8 cellular contexts compared by ENCODE assay signal in the genomic region with DNA sequence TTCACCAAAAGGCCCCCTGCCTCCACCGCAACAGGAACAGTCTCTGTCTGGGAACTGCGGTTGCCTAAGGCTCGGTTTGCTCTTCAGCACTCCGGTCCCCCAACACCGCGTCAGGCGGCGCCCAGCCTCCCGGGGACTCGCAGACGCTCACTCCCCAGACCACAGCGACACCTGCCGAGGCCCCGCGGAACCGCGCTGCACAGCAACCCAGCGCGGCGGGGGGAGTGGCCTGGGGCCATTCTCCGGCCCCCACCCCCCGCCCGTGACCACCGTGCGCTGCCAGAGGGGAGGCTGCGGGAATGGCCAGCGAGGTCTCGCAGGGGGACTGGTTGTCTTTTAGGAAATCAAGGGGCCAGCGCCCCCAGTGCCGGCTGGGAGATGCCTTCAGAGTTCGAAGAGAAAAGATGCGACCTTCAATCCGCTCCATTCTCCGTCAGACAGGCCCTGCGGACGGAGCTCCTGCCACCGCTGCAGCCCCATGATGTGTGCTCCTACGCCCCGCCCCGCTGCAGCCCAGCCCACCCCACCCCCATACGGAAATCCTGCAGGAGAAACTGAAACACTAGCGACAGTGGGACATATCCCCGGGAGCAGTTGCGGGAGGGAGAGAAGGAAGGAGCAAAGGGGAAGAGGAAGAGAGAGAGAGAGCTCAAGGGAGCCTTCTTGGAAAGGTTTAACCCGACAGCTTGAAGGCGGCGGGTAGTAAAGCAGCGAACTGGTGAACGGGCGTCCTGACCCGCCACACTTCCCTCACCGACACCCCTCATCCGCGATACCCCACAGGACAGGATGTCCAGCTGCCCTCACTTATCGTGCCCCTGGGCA.
A peak's percentile ranks its signal among the peaks of the same experiment; 100 is the strongest.
DNase-seq lines count a peak whose midpoint lies in the region; ATAC-seq lines count a peak whose summit lies in the region.

No MANE protein-coding gene starts in this region.

- peak overlapping the region; percentile 80 for H2BK15ac ChIP-seq in mesenchymal stem cell (ENCODE audit: low read depth, poor library complexity, severe bottlenecking)

- WGBS in mesenchymal stem cell: under 1% methylated on average over 44 of the region's 55 CpGs

- H3K14ac ChIP-seq in mesenchymal stem cell (ENCODE audit: low read length in 2 of 2): peak overlapping the region in 1 of 2 experiments; percentile 85

- H3K9ac ChIP-seq in BLaER1 treated with 17β-estradiol and CSF1 and Interleukin-3, amounts not matched to agents 10 nM and 100 nM: peak overlapping the region; percentile 70 to 82 (median 80)
- H3K9ac ChIP-seq in mesenchymal stem cell (ENCODE audit: low read length): peak overlapping the region; percentile 89

- peak overlapping the region; percentile 95 to 96 for H3K18ac ChIP-seq in mesenchymal stem cell (ENCODE audit: low read depth in 1 of 2, low read length in 2 of 2)

- no peak overlapping the region for H3K23ac ChIP-seq in mesenchymal stem cell (ENCODE audit: low read length in 2 of 2)

- H3K36me3 ChIP-seq in BLaER1 treated with 17β-estradiol and CSF1 and Interleukin-3, amounts not matched to agents 10 nM and 100 nM: no peaks in the 10 kb centered on the region
- no peaks in the 10 kb centered on the region for H3K36me3 ChIP-seq in effector memory CD4-positive, alpha-beta T cell (ENCODE audit: control insufficient read depth, insufficient read depth, low read length)
- no peaks in the 10 kb centered on the region for H3K36me3 ChIP-seq in mesenchymal stem cell (ENCODE audit: control insufficient read depth in 1 of 2, insufficient read depth in 2 of 2, low read depth in 1 of 2, low read length in 2 of 2)

- H3K4me3 ChIP-seq in BLaER1 treated with 17β-estradiol and CSF1 and Interleukin-3, amounts not matched to agents 10 nM and 100 nM: peak overlapping the region; percentile 57 to 74 (median 66)
- H3K4me3 ChIP-seq in effector memory CD4-positive, alpha-beta T cell (ENCODE audit: insufficient read depth, low read depth, low read length, poor library complexity, severe bottlenecking): peak overlapping the region; percentile 63
- peak overlapping the region; percentile 68 to 83 for H3K4me3 ChIP-seq in mesenchymal stem cell (ENCODE audit: insufficient read depth in 1 of 2, low read depth in 1 of 2, low read length in 2 of 2)

- H2AFZ ChIP-seq in mesenchymal stem cell (ENCODE audit: low read depth, low read length): peak overlapping the region; percentile 89

- peak overlapping the region; percentile 83 for H4K91ac ChIP-seq in mesenchymal stem cell (ENCODE audit: low read length)

- no peaks in the 10 kb centered on the region for H4K20me1 ChIP-seq in BLaER1 treated with 17β-estradiol and CSF1 and Interleukin-3, amounts not matched to agents 10 nM and 100 nM

- H3K9me3 ChIP-seq in BLaER1 treated with 17β-estradiol and CSF1 and Interleukin-3, amounts not matched to agents 10 nM and 100 nM (replicated peaks in 1 of 11): peaks cover 5 to 30% (median 21%) of the 10 kb centered on the region in 11 experiments
- no peaks in the 10 kb centered on the region for H3K9me3 ChIP-seq in effector memory CD4-positive, alpha-beta T cell (ENCODE audit: control insufficient read depth, low read length)
- H3K9me3 ChIP-seq in mesenchymal stem cell (ENCODE audit: control insufficient read depth, low read length): no peaks in the 10 kb centered on the region

- H3K4me1 ChIP-seq in BLaER1 treated with 17β-estradiol and CSF1 and Interleukin-3, amounts not matched to agents 10 nM and 100 nM: peaks cover 4 to 23% (median 15%) of the 10 kb centered on the region in 10 experiments; a peak in 17 of 20 replicates
- peaks cover 7% of the 10 kb centered on the region for H3K4me1 ChIP-seq in effector memory CD4-positive, alpha-beta T cell (ENCODE audit: control insufficient read depth, insufficient read depth, low read length, poor library complexity, severe bottlenecking)
- peaks cover 4% of the 10 kb centered on the region for H3K4me1 ChIP-seq in mesenchymal stem cell (ENCODE audit: control insufficient read depth, insufficient read depth, low read depth, low read length)

- DNase-seq in NCI-H69 (lab: John Stamatoyannopoulos, UW): peak; percentile 90
- peak; percentile 95 for DNase-seq in activated CD8-positive, alpha-beta memory T cell treated with anti-CD3 and anti-CD28 coated beads for 24 hours
- peak; percentile 41 to 66 (median 58) for DNase-seq in effector memory CD4-positive, alpha-beta T cell
- peak; percentile 86 for DNase-seq in mesenchymal stem cell
- peak; percentile 61 for DNase-seq in stimulated activated CD8-positive, alpha-beta memory T cell treated with anti-CD3 and anti-CD28 coated beads, Interleukin-12 subunit alpha, Interleukin-12 subunit beta, amount 100 ng/mL, for 1 hour (ENCODE audit: low read depth)

- peak overlapping the region; percentile 98 for H4K8ac ChIP-seq in mesenchymal stem cell (ENCODE audit: low read length)

- H2BK5ac ChIP-seq in mesenchymal stem cell (ENCODE audit: low read depth, low read length, poor library complexity, severe bottlenecking): no peak overlapping the region

- H3K79me1 ChIP-seq in mesenchymal stem cell (replicated peaks; ENCODE audit: low read length, poor library complexity, severe bottlenecking): no peaks in the 10 kb centered on the region

- H3K4ac ChIP-seq in mesenchymal stem cell (ENCODE audit: low read depth in 1 of 2, low read length in 2 of 2): peak overlapping the region in 1 of 2 experiments; percentile 92

- H3K27me3 ChIP-seq in BLaER1 treated with 17β-estradiol and CSF1 and Interleukin-3, amounts not matched to agents 10 nM and 100 nM: no peaks in the 10 kb centered on the region
- no peaks in the 10 kb centered on the region for H3K27me3 ChIP-seq in effector memory CD4-positive, alpha-beta T cell (replicated peaks; ENCODE audit: control insufficient read depth, insufficient read depth, low read length, poor library complexity, severe bottlenecking)
- peaks cover 12 to 21% of the 10 kb centered on the region in 2 experiments for H3K27me3 ChIP-seq in mesenchymal stem cell (ENCODE audit: control insufficient read depth in 1 of 2, insufficient read depth in 1 of 2, low read length in 2 of 2)

- H3K27ac ChIP-seq in BLaER1 treated with 17β-estradiol and CSF1 and Interleukin-3, amounts not matched to agents 10 nM and 100 nM: peak overlapping the region; percentile 59 to 83 (median 75); a peak in 21 of 22 replicates
- H3K27ac ChIP-seq in effector memory CD4-positive, alpha-beta T cell (ENCODE audit: insufficient read depth, low read length, poor library complexity, severe bottlenecking): no peak overlapping the region
- H3K27ac ChIP-seq in mesenchymal stem cell (ENCODE audit: low read length, poor library complexity, severe bottlenecking): peak overlapping the region; percentile 30

- no peak overlapping the region for H2AK5ac ChIP-seq in mesenchymal stem cell (ENCODE audit: low read length, severe bottlenecking)

- H3K4me2 ChIP-seq in BLaER1 treated with 17β-estradiol and CSF1 and Interleukin-3, amounts not matched to agents 10 nM and 100 nM: peak overlapping the region; percentile 83 to 96 (median 92)
- H3K4me2 ChIP-seq in mesenchymal stem cell (ENCODE audit: low read length, poor library complexity, severe bottlenecking): peak overlapping the region; percentile 98

- ATAC-seq in GM19328 (IDR thresholded peaks at IDR 0.05; ENCODE audit: unreplicated experiment) (peak; percentile 98), HG03460 (IDR thresholded peaks at IDR 0.05; ENCODE audit: unreplicated experiment) (peak; percentile 96)

- H2BK120ac ChIP-seq in mesenchymal stem cell (ENCODE audit: low read depth, low read length): peak overlapping the region; percentile 82

- H2BK12ac ChIP-seq in mesenchymal stem cell (ENCODE audit: low read length in 2 of 2): peak overlapping the region; percentile 85 to 89
